In the genomic region with DNA sequence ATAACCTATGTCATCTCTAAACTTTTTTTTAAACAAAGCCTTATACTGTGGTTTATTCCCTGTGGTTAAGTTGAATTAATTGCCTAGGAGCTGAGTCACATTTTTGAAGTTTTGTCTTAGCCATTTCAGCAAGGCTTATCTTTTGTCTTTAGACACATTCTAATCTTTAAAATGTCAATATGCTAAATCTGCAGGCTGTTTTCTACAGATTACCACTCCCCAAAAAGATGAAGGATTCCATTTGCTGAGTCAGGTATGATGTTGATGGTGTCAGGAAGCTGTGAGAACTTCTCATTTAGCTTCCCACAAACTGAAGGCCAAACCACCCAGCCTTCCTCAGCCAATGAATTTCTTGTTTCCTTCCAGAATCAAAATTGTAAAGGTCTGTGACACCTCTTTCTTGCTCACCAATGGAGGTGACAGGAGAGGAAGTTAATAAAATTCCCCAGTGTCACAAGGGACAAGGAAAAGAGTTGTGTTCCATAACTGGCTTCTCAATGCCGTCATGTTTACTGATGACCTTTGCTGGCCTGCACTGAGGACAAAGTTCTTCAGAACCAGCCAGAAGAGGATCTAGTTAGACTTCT, we compare ENCODE assay signal across 1 cellular context.
TF ChIP-seq lines count a peak whose summit lies in the region.

No MANE protein-coding gene starts in this region.

TF ChIP-seq in H1, 55 proteins besides CTCF, POLR2A, EP300 and RAD21:
- no peak for TF ChIP-seq PHF8 (conservative IDR thresholded peaks at IDR 0.05; ENCODE audit: low read depth, low read length)
- TF ChIP-seq CHD1 (IDR thresholded peaks at IDR 0.05; ENCODE audit: low read depth, low read length) = no peak
- no peak for TF ChIP-seq CHD2 (IDR thresholded peaks at IDR 0.05; ENCODE audit: low read length)
- no peak for TF ChIP-seq HDAC2 (IDR thresholded peaks at IDR 0.05; ENCODE audit: borderline replicate concordance in 1 of 2, low read depth in 2 of 2, low read length in 2 of 2)
- TF ChIP-seq TBP (IDR thresholded peaks at IDR 0.05; ENCODE audit: low read depth, low read length) = no peak
- TF ChIP-seq, protein P1, sequence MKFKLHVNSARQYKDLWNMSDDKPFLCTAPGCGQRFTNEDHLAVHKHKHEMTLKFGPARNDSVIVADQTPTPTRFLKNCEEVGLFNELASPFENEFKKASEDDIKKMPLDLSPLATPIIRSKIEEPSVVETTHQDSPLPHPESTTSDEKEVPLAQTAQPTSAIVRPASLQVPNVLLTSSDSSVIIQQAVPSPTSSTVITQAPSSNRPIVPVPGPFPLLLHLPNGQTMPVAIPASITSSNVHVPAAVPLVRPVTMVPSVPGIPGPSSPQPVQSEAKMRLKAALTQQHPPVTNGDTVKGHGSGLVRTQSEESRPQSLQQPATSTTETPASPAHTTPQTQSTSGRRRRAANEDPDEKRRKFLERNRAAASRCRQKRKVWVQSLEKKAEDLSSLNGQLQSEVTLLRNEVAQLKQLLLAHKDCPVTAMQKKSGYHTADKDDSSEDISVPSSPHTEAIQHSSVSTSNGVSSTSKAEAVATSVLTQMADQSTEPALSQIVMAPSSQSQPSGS (IDR thresholded peaks at IDR 0.05; ENCODE audit: low read length) = no peak
- TF ChIP-seq SIRT6 (IDR thresholded peaks at IDR 0.05; ENCODE audit: low read length) = no peak
- no peak for TF ChIP-seq BRCA1 (IDR thresholded peaks at IDR 0.05; ENCODE audit: low read depth, low read length)
- no peak for TF ChIP-seq SIX5 (IDR thresholded peaks at IDR 0.05; ENCODE audit: low read depth, low read length)
